Comparison of ENCODE assay signal across 1 cellular context in the genomic region with DNA sequence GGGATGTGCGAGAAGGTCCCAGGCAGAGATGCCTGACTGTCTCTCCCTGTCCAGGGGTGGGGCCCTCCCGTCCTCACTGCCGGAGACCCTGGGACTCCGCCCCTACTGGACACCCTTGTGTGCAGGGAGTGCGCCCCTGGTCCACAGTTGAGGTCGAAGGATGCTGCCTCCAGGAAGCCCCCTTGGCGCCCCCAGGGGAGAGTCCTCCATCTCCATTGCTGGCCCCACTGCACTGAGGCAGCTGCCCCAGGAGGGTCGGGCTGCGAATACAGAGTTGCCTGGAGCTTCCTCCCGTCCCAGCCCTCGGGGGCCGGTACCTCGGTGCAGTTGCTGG.
TF ChIP-seq lines count a peak whose summit lies in the region.

No MANE protein-coding gene starts in this region.

TF ChIP-seq in HEK293, 187 proteins besides CTCF, POLR2A, EP300 and RAD21:
- no peak for TF ChIP-seq ZNF843 (tag by site-specific recombination; IDR thresholded peaks at IDR 0.05)
- TF ChIP-seq ZNF792 (tag by site-specific recombination; IDR thresholded peaks at IDR 0.05), result no peak
- TF ChIP-seq, protein P1, sequence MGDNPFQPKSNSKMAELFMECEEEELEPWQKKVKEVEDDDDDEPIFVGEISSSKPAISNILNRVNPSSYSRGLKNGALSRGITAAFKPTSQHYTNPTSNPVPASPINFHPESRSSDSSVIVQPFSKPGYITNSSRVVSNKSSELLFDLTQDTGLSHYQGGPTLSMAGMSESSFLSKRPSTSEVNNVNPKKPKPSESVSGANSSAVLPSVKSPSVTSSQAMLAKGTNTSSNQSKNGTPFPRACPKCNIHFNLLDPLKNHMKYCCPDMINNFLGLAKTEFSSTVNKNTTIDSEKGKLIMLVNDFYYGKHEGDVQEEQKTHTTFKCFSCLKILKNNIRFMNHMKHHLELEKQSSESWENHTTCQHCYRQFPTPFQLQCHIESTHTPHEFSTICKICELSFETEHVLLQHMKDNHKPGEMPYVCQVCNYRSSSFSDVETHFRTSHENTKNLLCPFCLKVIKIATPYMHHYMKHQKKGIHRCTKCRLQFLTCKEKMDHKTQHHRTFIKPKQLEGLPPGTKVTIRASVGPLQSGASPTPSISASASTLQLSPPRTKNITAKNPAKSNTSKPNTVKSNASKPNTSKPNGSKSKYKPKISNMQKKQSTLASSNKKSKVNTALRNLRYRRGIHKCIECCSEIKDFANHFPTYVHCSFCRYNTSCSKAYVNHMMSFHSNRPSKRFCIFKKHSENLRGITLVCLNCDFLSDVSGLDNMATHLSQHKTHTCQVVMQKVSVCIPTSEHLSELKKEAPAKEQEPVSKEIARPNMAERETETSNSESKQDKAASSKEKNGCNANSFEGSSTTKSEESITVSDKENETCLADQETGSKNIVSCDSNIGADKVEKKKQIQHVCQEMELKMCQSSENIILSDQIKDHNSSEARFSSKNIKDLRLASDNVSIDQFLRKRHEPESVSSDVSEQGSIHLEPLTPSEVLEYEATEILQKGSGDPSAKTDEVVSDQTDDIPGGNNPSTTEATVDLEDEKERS (tag by site-specific recombination; IDR thresholded peaks at IDR 0.05), result no peak
- peak; percentile 55 for TF ChIP-seq GLIS2 (tag by site-specific recombination; IDR thresholded peaks at IDR 0.05)
